In genomic region chr19:14116918-14117578, GRCh38 we compare ENCODE assay signal across 8 cellular contexts. TPM values are rescaled to one million over a fixed set of nuclear protein-coding genes. Genes with fewer than 3 reads are reported as not detected.
DNase-seq lines count a peak whose midpoint lies in the region; ATAC-seq and TF ChIP-seq lines count a peak whose summit lies in the region.

No MANE protein-coding gene starts in this region.

- H3K9me3 Mint-ChIP-seq in memory B cell (no peaks in the 10 kb centered on the region), type B pancreatic cell (no peaks in the 10 kb centered on the region)

- peaks cover 21% of the 10 kb centered on the region for H3K4me1 ChIP-seq in NT2/D1 (ENCODE audit: insufficient read depth, insufficient read length)

- peak overlapping the region; percentile 95 for H3K4me3 Mint-ChIP-seq in memory B cell
- H3K4me3 Mint-ChIP-seq in type B pancreatic cell, result peak overlapping the region; percentile 97

- peak overlapping the region; percentile 80 for H3K27ac Mint-ChIP-seq in memory B cell
- H3K27ac Mint-ChIP-seq in type B pancreatic cell, result peak overlapping the region; percentile 81

- H3K36me3 Mint-ChIP-seq in memory B cell, result no peaks in the 10 kb centered on the region
- no peaks in the 10 kb centered on the region for H3K36me3 Mint-ChIP-seq in type B pancreatic cell

- TF ChIP-seq CTCF in type B pancreatic cell (conservative IDR thresholded peaks at IDR 0.05), result no peak

- no peak for ATAC-seq in Right ventricle myocardium inferior
- no peak for ATAC-seq in memory B cell (ENCODE audit: low read depth)
- ATAC-seq in GM18517 (IDR thresholded peaks at IDR 0.05; ENCODE audit: unreplicated experiment), result no peak
- ATAC-seq in HG02642 (IDR thresholded peaks at IDR 0.05; ENCODE audit: poor library complexity, unreplicated experiment), result no peak

- H3K9me3 ChIP-seq in NT2/D1 (ENCODE audit: insufficient read depth, low read length), result no peaks in the 10 kb centered on the region

- H3K4me1 Mint-ChIP-seq in memory B cell (peaks cover 27% of the 10 kb centered on the region), type B pancreatic cell (ENCODE audit: unreplicated experiment) (peaks cover 28% of the 10 kb centered on the region)

- no peaks in the 10 kb centered on the region for H3K27me3 Mint-ChIP-seq in memory B cell
- H3K27me3 Mint-ChIP-seq in type B pancreatic cell, result no peaks in the 10 kb centered on the region

- peak overlapping the region; percentile 72 for H3K4me3 ChIP-seq in NT2/D1 (ENCODE audit: insufficient read length, low read depth)

- H3K27me3 ChIP-seq in NT2/D1 (ENCODE audit: insufficient read depth, insufficient read length), result no peaks in the 10 kb centered on the region

- H3K9ac ChIP-seq in NT2/D1 (ENCODE audit: insufficient read length, low read depth), result peak overlapping the region; percentile 82

- peaks cover 21% of the 10 kb centered on the region for H3K36me3 ChIP-seq in NT2/D1 (ENCODE audit: insufficient read depth, insufficient read length, low read length)

- DNase-seq in Right ventricle myocardium inferior (ENCODE audit: missing footprints), result peak; percentile 80
- DNase-seq in cardiac septum (ENCODE audit: low spot score), result no peak
- no peak for DNase-seq in NT2/D1 (ENCODE audit: low read depth, low spot score)
- peak; percentile 12 for DNase-seq in central memory CD4-positive, alpha-beta T cell
- peak in 1 of 2 donors; percentile 41 for DNase-seq in memory B cell (ENCODE audit: low spot score in 2 of 2)
- DNase-seq in type B pancreatic cell (ENCODE audit: extremely low spot score, unreplicated experiment), result no peak

- intact Hi-C loops in Right ventricle myocardium inferior (cut with DNase I) (loop anchor here (5.0 kb wide), 1 partner anchor 35 kb away; no protein-coding TSS in a partner anchor), cardiac septum (cut with DNase I) (loop anchor here (1.0 to 5.0 kb wide), 2 partner anchors 20 to 35 kb away; no protein-coding TSS in a partner anchor)

RNA-seq across cellular contexts. Expression of gene PRKACA, which starts 0.5 kb away (rescaled TPM):
- 494 TPM for total RNA-seq in Right ventricle myocardium inferior
- total RNA-seq in cardiac septum, result 487 TPM
- total RNA-seq in type B pancreatic cell (ENCODE audit: low replicate concordance), result 55.3 and 88.1 TPM in 2 replicates

RNA-seq across cellular contexts. Expression of gene ASF1B, which starts 19.3 kb away (rescaled TPM):
- 2.0 TPM for total RNA-seq in Right ventricle myocardium inferior
- total RNA-seq in cardiac septum, result 0.70 TPM
- total RNA-seq in type B pancreatic cell (ENCODE audit: low replicate concordance), result 14.8 and 27.4 TPM in 2 replicates

RNA-seq across cellular contexts. Expression of gene SAMD1, which starts 26.5 kb away (rescaled TPM):
- 60.2 TPM for total RNA-seq in Right ventricle myocardium inferior
- total RNA-seq in cardiac septum, result 41.8 TPM
- 42.7 and 55.9 TPM in 2 replicates for total RNA-seq in type B pancreatic cell (ENCODE audit: low replicate concordance)

RNA-seq across cellular contexts. Expression of gene C19orf67, which starts 31.5 kb away (rescaled TPM):
- total RNA-seq in Right ventricle myocardium inferior, result not detected
- not detected for total RNA-seq in cardiac septum
- total RNA-seq in type B pancreatic cell (ENCODE audit: low replicate concordance), result not detected in 2 replicates

RNA-seq across cellular contexts. Expression of gene MISP3, which starts 44.5 kb away (rescaled TPM):
- total RNA-seq in Right ventricle myocardium inferior, result 7.3 TPM
- total RNA-seq in cardiac septum, result 7.9 TPM
- 3.1 and 3.6 TPM in 2 replicates for total RNA-seq in type B pancreatic cell (ENCODE audit: low replicate concordance)

Comparison
In these comparisons a context has a peak if more than half of its experiments do, and no peak if none do; other contexts are left out.
1. DNase-seq: peak in Right ventricle myocardium inferior (single experiment) and central memory CD4-positive, alpha-beta T cell (single experiment); none in cardiac septum (single experiment), NT2/D1 (single experiment) and type B pancreatic cell (single experiment).